27 cellular contexts compared by ENCODE assay signal in the genomic region with DNA sequence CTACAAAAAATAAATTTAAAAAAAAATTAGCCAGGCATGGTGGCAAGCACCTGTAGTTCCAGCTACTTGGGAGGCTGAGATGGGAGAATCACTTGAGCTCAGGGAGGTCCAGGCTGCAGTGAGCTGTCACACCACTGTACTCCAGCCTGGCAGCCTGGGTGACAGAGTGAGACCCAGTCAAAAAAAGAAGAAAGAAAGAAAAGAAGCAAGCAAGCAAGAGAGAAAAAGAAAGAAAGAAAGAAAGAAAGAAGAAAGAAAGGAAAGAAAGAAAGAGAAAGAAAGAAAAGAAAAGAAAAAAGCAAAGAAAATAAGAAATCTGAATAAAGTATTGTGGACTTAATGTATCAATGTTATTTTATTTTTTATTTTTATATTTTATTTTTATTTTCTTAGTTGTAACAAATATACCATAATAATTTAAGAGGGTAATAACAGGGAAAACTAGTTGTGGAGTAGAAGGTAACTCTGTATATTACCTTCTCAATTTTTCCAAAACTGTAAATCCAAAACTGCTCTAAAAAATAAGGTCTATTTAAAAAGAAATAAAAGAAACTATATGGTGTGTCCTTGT. TPM values are rescaled to one million over a fixed set of nuclear protein-coding genes. Genes with fewer than 3 reads are reported as not detected.
A peak's percentile ranks its signal among the peaks of the same experiment; 100 is the strongest.
DNase-seq lines count a peak whose midpoint lies in the region; ATAC-seq, FAIRE-seq and TF ChIP-seq lines count a peak whose summit lies in the region.
"Had no signal": no experiment of that assay in that cellular context is flagged by ENCODE, and none has a peak within 500 bp of the region (broad histone marks: within the 10 kb centered on the region; RNA-seq: fewer than 3 reads in every experiment).

No MANE protein-coding gene starts in this region.

- DNase-seq in DND-41 = no peak
- no peak for DNase-seq in astrocyte (ENCODE audit: low read depth)
- no peak for DNase-seq in Right ventricle myocardium inferior (ENCODE audit: missing footprints)
- DNase-seq in DMS 273 treated with DMSO at 0.1 percent for 48 hours (lab: John Stamatoyannopoulos, UW) = no peak
- DNase-seq in glomerular visceral epithelial cell (ENCODE audit: extremely low spot score) = no peak
- no peak for DNase-seq in activated CD8-positive, alpha-beta memory T cell treated with anti-CD3 and anti-CD28 coated beads for 24 hours
- DNase-seq: activated CD4-positive, alpha-beta T cell treated with anti-CD3 and anti-CD28 coated beads, Interleukin-2, amount 10 ng/mL, durations not matched to agents 24 days and 14 days; activated CD8-positive, alpha-beta memory T cell treated with anti-CD3 and anti-CD28 coated beads, Interleukin-2, amount 50 U/mL, for 4 hours; activated effector memory CD4-positive, alpha-beta T cell treated with Interleukin-2 at 50 U/mL for 16 hours; activated naive CD8-positive, alpha-beta T cell treated with anti-CD3 and anti-CD28 coated beads, Interleukin-2, amount 10 ng/mL, durations not matched to agents 7 days and 5 days; Calu3; effector CD4-positive, alpha-beta T cell; foreskin melanocyte; NCI-H1694; NCI-H526 treated with DMSO at 0.1 percent for 48 hours; pancreas; SHP77; stimulated activated CD8-positive, alpha-beta memory T cell treated with anti-CD3 and anti-CD28 coated beads, Interleukin-4, amount 100 ng/mL, for 48 hours had no signal

- H3K36me3 Mint-ChIP-seq in astrocyte (ENCODE audit: low read depth, unreplicated experiment) (no peaks in the 10 kb centered on the region), nephron (ENCODE audit: low read depth) (no peaks in the 10 kb centered on the region)
- H3K36me3 Mint-ChIP-seq: activated naive CD8-positive, alpha-beta T cell treated with anti-CD3 and anti-CD28 coated beads, Interleukin-2, amount 10 ng/mL, durations not matched to agents 7 days and 5 days; memory B cell had no signal

- no peaks in the 10 kb centered on the region for H3K9me3 Mint-ChIP-seq in astrocyte (ENCODE audit: unreplicated experiment)
- H3K9me3 Mint-ChIP-seq in nephron = no peaks in the 10 kb centered on the region
- H3K9me3 Mint-ChIP-seq: activated naive CD8-positive, alpha-beta T cell treated with anti-CD3 and anti-CD28 coated beads, Interleukin-2, amount 10 ng/mL, durations not matched to agents 7 days and 5 days; memory B cell had no signal

- H3K4me1 Mint-ChIP-seq in astrocyte (ENCODE audit: low read depth, unreplicated experiment) (peaks cover 2% of the 10 kb centered on the region), nephron (peaks cover 8% of the 10 kb centered on the region)

- no peaks in the 10 kb centered on the region for H4K20me1 ChIP-seq in DND-41 (ENCODE audit: insufficient read depth, low read length)
- no peaks in the 10 kb centered on the region for H4K20me1 ChIP-seq in astrocyte (ENCODE audit: insufficient read depth, low read length)
- H4K20me1 ChIP-seq: BLaER1 treated with 17β-estradiol and CSF1 and Interleukin-3, amounts not matched to agents 10 nM and 100 nM had no signal

- H3K36me3 ChIP-seq in DND-41 (ENCODE audit: insufficient read depth, low read length) = no peaks in the 10 kb centered on the region
- H3K36me3 ChIP-seq in HUES6 (ENCODE audit: control insufficient read depth, insufficient read depth, low read length) = no peaks in the 10 kb centered on the region
- no peaks in the 10 kb centered on the region for H3K36me3 ChIP-seq in astrocyte (ENCODE audit: insufficient read depth, low read length)
- H3K36me3 ChIP-seq: BLaER1 treated with 17β-estradiol and CSF1 and Interleukin-3, amounts not matched to agents 10 nM and 100 nM; pancreas had no signal

- TF ChIP-seq CTCF in DND-41 (IDR thresholded peaks at IDR 0.05; ENCODE audit: borderline replicate concordance, extremely low read depth, low read length, poor library complexity, severe bottlenecking) = no peak
- TF ChIP-seq CTCF in astrocyte (IDR thresholded peaks at IDR 0.05; ENCODE audit: insufficient read depth, low read depth, low read length) = no peak
- no peak for TF ChIP-seq CTCF in nephron (IDR thresholded peaks at IDR 0.05; ENCODE audit: unreplicated experiment in 3 of 3)

- H2AFZ ChIP-seq in DND-41 (ENCODE audit: low read depth, low read length) (peak overlapping the region; percentile 86; the same call in 1 of the 2 replicates), astrocyte (ENCODE audit: low read depth, low read length) (peak overlapping the region; percentile 99)

- H3K9me3 ChIP-seq in DND-41 (ENCODE audit: insufficient read depth, low read length, severe bottlenecking) = no peaks in the 10 kb centered on the region
- H3K9me3 ChIP-seq in HUES6 (ENCODE audit: control insufficient read depth, insufficient read depth, low read depth, low read length) = no peaks in the 10 kb centered on the region
- H3K9me3 ChIP-seq in astrocyte (ENCODE audit: insufficient read depth, low read depth, low read length) = no peaks in the 10 kb centered on the region
- H3K9me3 ChIP-seq: pancreas had no signal

- H3K4me1 ChIP-seq in DND-41 (ENCODE audit: insufficient read depth, low read length) (peaks cover 35% of the 10 kb centered on the region), HUES6 (ENCODE audit: control insufficient read depth, insufficient read depth, low read length) (peaks cover 5% of the 10 kb centered on the region), astrocyte (ENCODE audit: insufficient read depth, low read length) (peaks cover 12% of the 10 kb centered on the region)
- H3K4me1 ChIP-seq: BLaER1 treated with 17β-estradiol and CSF1 and Interleukin-3, amounts not matched to agents 10 nM and 100 nM had no signal

- H3K27me3 ChIP-seq in DND-41 (ENCODE audit: insufficient read depth, low read length, poor library complexity) (no peaks in the 10 kb centered on the region), HUES6 (ENCODE audit: control insufficient read depth, insufficient read depth, low read length) (no peaks in the 10 kb centered on the region), astrocyte (ENCODE audit: insufficient read depth, low read length) (no peaks in the 10 kb centered on the region)
- H3K27me3 ChIP-seq: BLaER1 treated with 17β-estradiol and CSF1 and Interleukin-3, amounts not matched to agents 10 nM and 100 nM; pancreas had no signal

- H3K4me3 Mint-ChIP-seq in astrocyte (ENCODE audit: unreplicated experiment) (peak overlapping the region; percentile 97), nephron (peak overlapping the region; percentile 22 to 96 (median 64))

- no peak for ATAC-seq in DND-41 (ENCODE audit: insufficient read depth, low read depth)
- no peak for ATAC-seq in Right ventricle myocardium inferior

- H3K79me2 ChIP-seq in DND-41 (ENCODE audit: insufficient read depth, low read length) (peaks cover 17% of the 10 kb centered on the region), astrocyte (ENCODE audit: insufficient read depth, low read length) (peaks cover 6% of the 10 kb centered on the region)

- FAIRE-seq in astrocyte (lab: Jason Lieb, UNC) = no peak
- FAIRE-seq: pancreas had no signal

- intact Hi-C loops in Right ventricle myocardium inferior (cut with DNase I) = no loop called here

- H3K4me3 ChIP-seq in DND-41 (ENCODE audit: low read depth in 1 of 2, low read length in 2 of 2) (no peak overlapping the region), HUES6 (ENCODE audit: low read depth, low read length) (peak overlapping the region; percentile 95; the same call in 1 of the 2 replicates), astrocyte (ENCODE audit: insufficient read depth, low read depth, low read length) (no peak overlapping the region)
- H3K4me3 ChIP-seq: BLaER1 treated with 17β-estradiol and CSF1 and Interleukin-3, amounts not matched to agents 10 nM and 100 nM had no signal

- H3K27ac Mint-ChIP-seq in astrocyte (ENCODE audit: unreplicated experiment) (no peak overlapping the region), nephron (peak overlapping the region in 1 of 3 experiments; percentile 37)
- H3K27ac Mint-ChIP-seq: activated naive CD8-positive, alpha-beta T cell treated with anti-CD3 and anti-CD28 coated beads, Interleukin-2, amount 10 ng/mL, durations not matched to agents 7 days and 5 days; memory B cell had no signal

- no peaks in the 10 kb centered on the region for H3K27me3 Mint-ChIP-seq in astrocyte (ENCODE audit: low read depth, unreplicated experiment)
- peaks cover 5% of the 10 kb centered on the region for H3K27me3 Mint-ChIP-seq in nephron (ENCODE audit: low read depth)

- H3K27ac ChIP-seq in DND-41 (ENCODE audit: low read length) = no peak overlapping the region
- no peak overlapping the region for H3K27ac ChIP-seq in HUES6 (ENCODE audit: low read depth, low read length)
- no peak overlapping the region for H3K27ac ChIP-seq in astrocyte (ENCODE audit: low read depth, low read length)
- H3K27ac ChIP-seq: BLaER1 treated with 17β-estradiol and CSF1 and Interleukin-3, amounts not matched to agents 10 nM and 100 nM had no signal

- H3K9ac ChIP-seq in DND-41 (ENCODE audit: low read depth, low read length) = no peak overlapping the region
- H3K9ac ChIP-seq in HUES6 (ENCODE audit: low read length) = no peak overlapping the region
- H3K9ac ChIP-seq in astrocyte (ENCODE audit: low read length) = no peak overlapping the region
- H3K9ac ChIP-seq: BLaER1 treated with 17β-estradiol and CSF1 and Interleukin-3, amounts not matched to agents 10 nM and 100 nM had no signal

- H3K4me2 ChIP-seq in DND-41 (ENCODE audit: insufficient read depth, low read length) (peak overlapping the region; percentile 65; the same call in 1 of the 2 replicates), astrocyte (ENCODE audit: low read length) (no peak overlapping the region)
- H3K4me2 ChIP-seq: BLaER1 treated with 17β-estradiol and CSF1 and Interleukin-3, amounts not matched to agents 10 nM and 100 nM had no signal

RNA-seq across cellular contexts. Expression of a gene that starts 1.1 kb away (rescaled TPM):
- total RNA-seq in astrocyte (2.1 and 2.9 TPM in 2 replicates), Right ventricle myocardium inferior (0.60 TPM)

RNA-seq across cellular contexts. Expression of a gene that starts 4.3 kb away (rescaled TPM):
- total RNA-seq in astrocyte = not detected in 2 replicates
- total RNA-seq in Right ventricle myocardium inferior = not detected
- total RNA-seq: activated CD4-positive, alpha-beta T cell treated with anti-CD3 and anti-CD28 coated beads, Interleukin-2, amount 10 ng/mL, durations not matched to agents 24 days and 14 days; activated naive CD8-positive, alpha-beta T cell treated with anti-CD3 and anti-CD28 coated beads, Interleukin-2, amount 10 ng/mL, durations not matched to agents 7 days and 5 days; Calu3; esophagus mucosa; H4; myocyte; pancreas; subcutaneous adipose tissue; urinary bladder had no signal

RNA-seq across cellular contexts. Expression of a gene that starts 32.8 kb away (rescaled TPM):
- total RNA-seq in astrocyte (0.39 TPM in 1 of 2 replicates, not detected in the other), Right ventricle myocardium inferior (not detected)
- total RNA-seq: activated naive CD8-positive, alpha-beta T cell treated with anti-CD3 and anti-CD28 coated beads, Interleukin-2, amount 10 ng/mL, durations not matched to agents 7 days and 5 days; Calu3; H4; myocyte; subcutaneous adipose tissue had no signal

RNA-seq across cellular contexts. Expression of a gene that starts 48.7 kb away (rescaled TPM):
- not detected in 2 replicates for total RNA-seq in astrocyte
- not detected for total RNA-seq in Right ventricle myocardium inferior
- total RNA-seq: activated CD4-positive, alpha-beta T cell treated with anti-CD3 and anti-CD28 coated beads, Interleukin-2, amount 10 ng/mL, durations not matched to agents 24 days and 14 days; activated naive CD8-positive, alpha-beta T cell treated with anti-CD3 and anti-CD28 coated beads, Interleukin-2, amount 10 ng/mL, durations not matched to agents 7 days and 5 days; Calu3; esophagus mucosa; H4; myocyte; pancreas; subcutaneous adipose tissue; urinary bladder had no signal
